Comparison of ENCODE assay signal across 16 cellular contexts in genomic region chr2:181646415-181646987, GRCh38. TPM values are rescaled to one million over a fixed set of nuclear protein-coding genes. Genes with fewer than 3 reads are reported as not detected.
"Had no signal": no experiment of that assay in that cellular context is flagged by ENCODE, and none has a peak within 500 bp of the region (broad histone marks: within the 10 kb centered on the region; RNA-seq: fewer than 3 reads in every experiment).

No MANE protein-coding gene starts in this region.

- H3K9me3 Mint-ChIP-seq: activated CD4-positive, alpha-beta memory T cell treated with anti-CD3 and anti-CD28 coated beads for 36 hours; activated T-cell treated with anti-CD3 and anti-CD28 coated beads, Interleukin-2, amount 50 U/mL, for 4 hours had no signal

- ATAC-seq: activated T-cell treated with anti-CD3 and anti-CD28 coated beads, Interleukin-2, amount 50 U/mL, for 4 hours; naive thymus-derived CD8-positive, alpha-beta T cell had no signal

- DNase-seq: activated CD4-positive, alpha-beta memory T cell treated with anti-CD3 and anti-CD28 coated beads for 36 hours; activated CD4-positive, alpha-beta T cell treated with anti-CD3 and anti-CD28 coated beads for 1 hour; activated effector memory CD4-positive, alpha-beta T cell treated with anti-CD3 and anti-CD28 coated beads, Interleukin-2, amount 50 U/mL, for 16 hours; activated T-cell treated with anti-CD3 and anti-CD28 coated beads, Interleukin-2, amount 50 U/mL, for 4 hours; brain microvascular endothelial cell; effector memory CD4-positive, alpha-beta T cell; mammary epithelial cell; naive thymus-derived CD8-positive, alpha-beta T cell; posterior cingulate gyrus; thyroid gland had no signal

- H3K36me3 ChIP-seq: brain microvascular endothelial cell, right atrium auricular region, thyroid gland had no signal

- H3K27ac Mint-ChIP-seq: activated CD4-positive, alpha-beta memory T cell treated with anti-CD3 and anti-CD28 coated beads for 36 hours; activated naive CD8-positive, alpha-beta T cell; naive thymus-derived CD8-positive, alpha-beta T cell had no signal

- H3K4me1 ChIP-seq: right atrium auricular region, thyroid gland had no signal

- H3K4me3 Mint-ChIP-seq: activated CD4-positive, alpha-beta memory T cell treated with anti-CD3 and anti-CD28 coated beads for 36 hours; activated naive CD8-positive, alpha-beta T cell; activated T-cell treated with anti-CD3 and anti-CD28 coated beads, Interleukin-2, amount 50 U/mL, for 4 hours; naive thymus-derived CD8-positive, alpha-beta T cell had no signal

- FAIRE-seq: urothelium cell line had no signal

- H3K4me3 ChIP-seq: right atrium auricular region, skin epidermis, thyroid gland had no signal

- H3K27me3 ChIP-seq: right atrium auricular region, thyroid gland had no signal

- H3K27ac ChIP-seq: brain microvascular endothelial cell, right atrium auricular region, skin epidermis, thyroid gland had no signal

- H3K9me3 ChIP-seq: right atrium auricular region, thyroid gland had no signal

- H3K4me1 Mint-ChIP-seq: naive thymus-derived CD8-positive, alpha-beta T cell had no signal

RNA-seq across cellular contexts. Expression of gene CERKL, which starts 10.4 kb away (rescaled TPM):
- total RNA-seq: activated CD4-positive, alpha-beta memory T cell treated with anti-CD3 and anti-CD28 coated beads for 36 hours; naive thymus-derived CD8-positive, alpha-beta T cell; right atrium auricular region; thyroid gland had no signal

RNA-seq across cellular contexts. Expression of gene NEUROD1, which starts 33.8 kb away (rescaled TPM):
- total RNA-seq: activated CD4-positive, alpha-beta memory T cell treated with anti-CD3 and anti-CD28 coated beads for 36 hours; activated T-cell treated with anti-CD3 and anti-CD28 coated beads, Interleukin-2, amount 50 U/mL, for 4 hours; epithelial cell of proximal tubule; mammary epithelial cell; mononuclear cell; naive thymus-derived CD8-positive, alpha-beta T cell; right atrium auricular region; thyroid gland had no signal
- polyA plus RNA-seq: mammary epithelial cell; naive thymus-derived CD8-positive, alpha-beta T cell had no signal
